13 cellular contexts compared by ENCODE assay signal in the genomic region with DNA sequence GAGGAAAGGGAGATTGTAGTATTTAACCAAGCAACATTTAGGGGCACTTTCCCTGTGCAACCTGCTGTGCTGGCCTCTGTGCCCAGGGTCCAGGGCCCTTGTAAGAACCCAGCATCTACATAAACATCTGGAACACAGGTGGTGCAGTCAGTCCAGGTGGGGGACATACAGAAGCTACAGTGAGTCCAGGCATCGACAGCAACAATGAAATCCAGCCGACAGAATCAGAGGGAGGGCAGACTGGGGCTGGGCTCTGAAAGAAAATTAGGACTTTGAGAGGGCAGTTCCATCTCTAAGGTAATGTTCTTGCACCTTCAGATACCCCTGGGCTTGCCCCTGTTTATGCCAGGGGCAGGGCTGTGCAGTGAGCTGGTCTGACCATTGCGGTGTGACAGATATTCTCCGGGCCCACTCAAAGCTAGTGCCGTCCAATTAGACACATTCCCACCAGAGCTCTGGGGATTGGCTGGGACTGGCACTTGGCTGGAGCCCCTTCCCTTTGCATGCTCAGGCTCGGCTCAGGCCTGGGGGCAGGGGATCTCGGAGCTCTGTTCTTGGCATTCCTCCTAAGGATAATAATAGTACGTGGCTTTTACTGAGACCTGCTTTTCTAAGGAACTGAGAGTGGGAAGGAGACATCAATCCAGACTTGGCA. TPM values are rescaled to one million over a fixed set of nuclear protein-coding genes. Genes with fewer than 3 reads are reported as not detected.
DNase-seq lines count a peak whose midpoint lies in the region; ATAC-seq and TF ChIP-seq lines count a peak whose summit lies in the region.
"Had no signal": no experiment of that assay in that cellular context is flagged by ENCODE, and none has a peak within 500 bp of the region (broad histone marks: within the 10 kb centered on the region; RNA-seq: fewer than 3 reads in every experiment).

No MANE protein-coding gene starts in this region.

- H3K27ac ChIP-seq in suprapubic skin = peak overlapping the region; percentile 4
- H3K27ac ChIP-seq: HL-60 had no signal

- POLR2A ChIA-PET in activated CD4-positive, alpha-beta memory T cell treated with anti-CD3 and anti-CD28 coated beads for 36 hours (lab: Charles Lee) = interaction anchor here (0.9 to 8.8 kb wide), 8 partner anchors 9 to 210 kb away, joined by 3 to 114 read pairs (median 10); a partner anchor contains a TSS
- POLR2A ChIA-PET in activated CD4-positive, alpha-beta memory T cell treated with anti-CD3 and anti-CD28 coated beads, Interleukin-2, amount 10 ng/mL, durations not matched to agents 7 days and 5 days (lab: Charles Lee) = interaction anchor here (1.3 to 12.4 kb wide), 8 partner anchors 8 to 99 kb away, joined by 4 to 138 read pairs (median 38); a partner anchor contains a TSS

- TF ChIP-seq POLR2A in suprapubic skin (IDR thresholded peaks at IDR 0.05) = no peak

- H3K9me3 ChIP-seq in suprapubic skin = no peaks in the 10 kb centered on the region
- H3K9me3 ChIP-seq: MG63 had no signal

- peaks cover 3% of the 10 kb centered on the region for H3K36me3 ChIP-seq in suprapubic skin

- H3K4me1 Mint-ChIP-seq in activated CD4-positive, alpha-beta memory T cell treated with anti-CD3 and anti-CD28 coated beads for 36 hours (ENCODE audit: low read depth) = peaks cover 81% of the 10 kb centered on the region
- peaks cover 82% of the 10 kb centered on the region for H3K4me1 Mint-ChIP-seq in activated CD4-positive, alpha-beta memory T cell treated with anti-CD3 and anti-CD28 coated beads, Interleukin-2, amount 10 ng/mL, durations not matched to agents 7 days and 5 days
- H3K4me1 Mint-ChIP-seq in immature natural killer cell = peaks cover 87 to 92% of the 10 kb centered on the region in 2 donors

- no peak for TF ChIP-seq EP300 in suprapubic skin (IDR thresholded peaks at IDR 0.05)

- no peak for TF ChIP-seq CTCF in suprapubic skin (IDR thresholded peaks at IDR 0.05)

- H3K27me3 ChIP-seq in suprapubic skin = no peaks in the 10 kb centered on the region
- H3K27me3 ChIP-seq: MG63 had no signal

- ATAC-seq in activated naive CD4-positive, alpha-beta T cell treated with anti-CD3 and anti-CD28 coated beads, Interleukin-2, amount 50 U/mL, for 72 hours = no peak
- ATAC-seq in GM19035 (IDR thresholded peaks at IDR 0.05; ENCODE audit: unreplicated experiment) (no peak), GM21447 (IDR thresholded peaks at IDR 0.05; ENCODE audit: unreplicated experiment) (no peak)

- CTCF ChIA-PET in activated CD4-positive, alpha-beta memory T cell treated with anti-CD3 and anti-CD28 coated beads for 36 hours (lab: Charles Lee) = interaction anchor here (1.2 to 8.2 kb wide), 12 partner anchors 8 to 475 kb away, joined by 3 to 103 read pairs (median 16); a partner anchor contains a TSS
- CTCF ChIA-PET in activated CD4-positive, alpha-beta memory T cell treated with anti-CD3 and anti-CD28 coated beads, Interleukin-2, amount 10 ng/mL, durations not matched to agents 7 days and 5 days (lab: Charles Lee) = interaction anchor here (0.9 to 2.3 kb wide), 5 partner anchors 28 to 475 kb away, joined by 3 to 8 read pairs (median 4); a partner anchor contains a TSS

- 75% methylated on average over 2 of the region's 8 CpGs for WGBS in suprapubic skin

- intact Hi-C loops in activated CD4-positive, alpha-beta memory T cell treated with anti-CD3 and anti-CD28 coated beads for 36 hours (cut with micrococcal nuclease) = no loop called here

- peaks cover 66% of the 10 kb centered on the region for H3K36me3 Mint-ChIP-seq in activated CD4-positive, alpha-beta memory T cell treated with anti-CD3 and anti-CD28 coated beads for 36 hours
- peaks cover 73% of the 10 kb centered on the region for H3K36me3 Mint-ChIP-seq in activated CD4-positive, alpha-beta memory T cell treated with anti-CD3 and anti-CD28 coated beads, Interleukin-2, amount 10 ng/mL, durations not matched to agents 7 days and 5 days (ENCODE audit: low read depth)
- peaks cover 41 to 69% of the 10 kb centered on the region in 2 donors for H3K36me3 Mint-ChIP-seq in activated naive CD4-positive, alpha-beta T cell treated with anti-CD3 and anti-CD28 coated beads, Interleukin-2, amount 50 U/mL, for 72 hours
- H3K36me3 Mint-ChIP-seq in immature natural killer cell = peaks cover 10 to 26% (median 16%) of the 10 kb centered on the region in 3 donors

- peak overlapping the region; percentile 48 for H3K4me3 Mint-ChIP-seq in activated CD4-positive, alpha-beta memory T cell treated with anti-CD3 and anti-CD28 coated beads for 36 hours
- no peak overlapping the region for H3K4me3 Mint-ChIP-seq in activated CD4-positive, alpha-beta memory T cell treated with anti-CD3 and anti-CD28 coated beads, Interleukin-2, amount 10 ng/mL, durations not matched to agents 7 days and 5 days
- H3K4me3 Mint-ChIP-seq in immature natural killer cell = peak overlapping the region in 4 of 5 donors; percentile 9 to 48 (median 32)
- H3K4me3 Mint-ChIP-seq: neural crest cell had no signal

- H3K4me1 ChIP-seq in suprapubic skin = peaks cover 67% of the 10 kb centered on the region

- peak; percentile 9 for DNase-seq in activated CD4-positive, alpha-beta memory T cell treated with anti-CD3 and anti-CD28 coated beads for 36 hours
- DNase-seq in activated CD4-positive, alpha-beta memory T cell treated with anti-CD3 and anti-CD28 coated beads, Interleukin-2, amount 10 ng/mL, durations not matched to agents 7 days and 5 days = no peak
- DNase-seq in activated naive CD4-positive, alpha-beta T cell treated with anti-CD3 and anti-CD28 coated beads, Interleukin-2, amount 50 U/mL, for 72 hours (ENCODE audit: low spot score in 2 of 2) = no peak
- DNase-seq in immature natural killer cell = no peak
- DNase-seq in suprapubic skin (ENCODE audit: low spot score in 2 of 2) = peak in 1 of 2 donors; percentile 34
- no peak for DNase-seq in NCI-H1417 (lab: John Stamatoyannopoulos, UW)
- DNase-seq: ACHN, erythroblast, MG63 had no signal

- H3K9me3 Mint-ChIP-seq in activated CD4-positive, alpha-beta memory T cell treated with anti-CD3 and anti-CD28 coated beads for 36 hours = no peaks in the 10 kb centered on the region
- H3K9me3 Mint-ChIP-seq in activated CD4-positive, alpha-beta memory T cell treated with anti-CD3 and anti-CD28 coated beads, Interleukin-2, amount 10 ng/mL, durations not matched to agents 7 days and 5 days = no peaks in the 10 kb centered on the region
- H3K9me3 Mint-ChIP-seq in activated naive CD4-positive, alpha-beta T cell treated with anti-CD3 and anti-CD28 coated beads, Interleukin-2, amount 50 U/mL, for 72 hours = peaks cover 0 to 5% of the 10 kb centered on the region in 2 donors
- H3K9me3 Mint-ChIP-seq in immature natural killer cell = no peaks in the 10 kb centered on the region

- no peaks in the 10 kb centered on the region for H3K27me3 Mint-ChIP-seq in activated CD4-positive, alpha-beta memory T cell treated with anti-CD3 and anti-CD28 coated beads for 36 hours
- H3K27me3 Mint-ChIP-seq in activated CD4-positive, alpha-beta memory T cell treated with anti-CD3 and anti-CD28 coated beads, Interleukin-2, amount 10 ng/mL, durations not matched to agents 7 days and 5 days = no peaks in the 10 kb centered on the region
- peaks cover 10 to 20% (median 11%) of the 10 kb centered on the region in 3 donors for H3K27me3 Mint-ChIP-seq in immature natural killer cell (ENCODE audit: low read depth in 3 of 3)

- H3K27ac Mint-ChIP-seq in activated CD4-positive, alpha-beta memory T cell treated with anti-CD3 and anti-CD28 coated beads for 36 hours = peak overlapping the region; percentile 94
- H3K27ac Mint-ChIP-seq in activated CD4-positive, alpha-beta memory T cell treated with anti-CD3 and anti-CD28 coated beads, Interleukin-2, amount 10 ng/mL, durations not matched to agents 7 days and 5 days = no peak overlapping the region
- H3K27ac Mint-ChIP-seq in activated naive CD4-positive, alpha-beta T cell treated with anti-CD3 and anti-CD28 coated beads, Interleukin-2, amount 50 U/mL, for 72 hours = peak overlapping the region; percentile 98
- H3K27ac Mint-ChIP-seq in immature natural killer cell = peak overlapping the region; percentile 73 to 97 (median 90)

- no peak overlapping the region for H3K4me3 ChIP-seq in suprapubic skin
- H3K4me3 ChIP-seq: MG63 had no signal

RNA-seq across cellular contexts. Expression of a gene that starts 5.4 kb away (rescaled TPM):
- 100 to 1,000 TPM; 109 to 112 TPM for total RNA-seq in activated CD4-positive, alpha-beta memory T cell treated with anti-CD3 and anti-CD28 coated beads for 36 hours
- 100 to 1,000 TPM; 105 to 110 TPM for total RNA-seq in activated CD4-positive, alpha-beta memory T cell treated with anti-CD3 and anti-CD28 coated beads, Interleukin-2, amount 10 ng/mL, durations not matched to agents 7 days and 5 days
- total RNA-seq in activated naive CD4-positive, alpha-beta T cell treated with anti-CD3 and anti-CD28 coated beads, Interleukin-2, amount 50 U/mL, for 72 hours = 10 to 100 TPM; 67.0 to 88.2 TPM
- 100 to 1,000 TPM; 101 to 137 (median 129) TPM for polyA plus RNA-seq in immature natural killer cell
- total RNA-seq in suprapubic skin = 10 to 100 TPM; 14.9 to 41.1 (median 30.0) TPM
